Comparison of ENCODE assay signal across 8 cellular contexts in the genomic region with DNA sequence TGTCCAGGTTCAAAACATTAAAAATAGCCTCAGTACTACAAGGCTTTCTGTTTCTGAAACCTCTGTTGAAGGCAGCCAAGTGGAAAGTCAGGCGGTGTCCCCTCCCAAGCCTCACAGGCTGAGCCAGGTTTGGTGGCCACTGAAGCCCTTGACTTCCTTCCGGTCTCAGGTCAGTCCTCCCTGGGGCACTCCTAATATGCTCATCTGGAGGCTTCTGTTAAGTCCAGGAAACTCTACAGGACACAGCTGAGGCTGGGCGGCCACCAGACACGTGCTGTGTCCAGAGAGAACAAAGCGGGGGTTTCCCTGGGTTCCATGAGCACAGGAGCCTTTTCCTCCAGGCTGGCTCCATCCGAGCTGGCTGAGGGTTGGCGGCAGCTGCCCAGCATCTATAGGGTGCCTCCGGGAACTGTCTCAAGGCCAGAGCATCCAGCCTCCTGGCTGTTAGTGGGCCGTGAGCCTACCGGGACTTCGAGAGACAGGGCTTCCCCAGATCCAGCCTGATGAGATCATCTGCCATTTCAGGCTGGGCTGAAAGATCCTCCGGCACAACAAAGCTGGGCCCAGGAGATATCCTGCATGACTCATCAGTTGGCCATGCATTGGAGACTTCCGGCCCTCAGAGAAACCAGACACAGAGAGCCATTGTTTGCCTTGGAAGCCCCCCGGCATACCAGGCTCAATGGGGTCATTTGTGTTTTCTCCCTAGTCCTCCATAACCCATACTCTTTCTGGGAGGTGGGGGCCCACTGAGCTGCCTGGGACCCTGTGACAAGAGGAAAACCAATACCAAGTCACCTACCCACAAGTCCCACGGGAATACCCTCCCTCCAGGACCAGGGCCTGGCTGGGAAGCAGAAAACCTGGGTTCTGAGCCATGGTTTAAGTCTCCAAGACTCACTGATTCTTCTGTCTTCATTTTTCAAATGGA.
DNase-seq lines count a peak whose midpoint lies in the region; ATAC-seq and TF ChIP-seq lines count a peak whose summit lies in the region.

No MANE protein-coding gene starts in this region.

- H3K27me3 ChIP-seq in left lung = no peaks in the 10 kb centered on the region
- H3K27me3 ChIP-seq in testis = no peaks in the 10 kb centered on the region

- H3K4me3 ChIP-seq in choroid plexus epithelial cell (ENCODE audit: low read depth, low read length) (no peak overlapping the region), left lung (no peak overlapping the region), testis (no peak overlapping the region)

- DNase-seq in HFFc6 (peak; percentile 96), MV-4-11 (lab: John Stamatoyannopoulos, UW) (peak; percentile 43), choroid plexus epithelial cell (ENCODE audit: low read depth) (peak; percentile 99), left lung (peak; percentile 68), testis (peak; percentile 83)
- DNase-seq in activated naive CD4-positive, alpha-beta T cell treated with anti-CD3 and anti-CD28 coated beads, Interleukin-2, amount 50 U/mL, for 16 hours = no peak
- no peak for DNase-seq in natural killer cell treated with Interleukin-12 subunit alpha and Interleukin-12 subunit beta and Interleukin-15 and Interleukin-18, amount 100 ng/mL, for 72 hours (ENCODE audit: low spot score)

- H3K9me3 ChIP-seq in left lung (peaks cover 0 to 7% of the 10 kb centered on the region in 2 donors), testis (no peaks in the 10 kb centered on the region)

- no peaks in the 10 kb centered on the region for H3K9me3 Mint-ChIP-seq in HFFc6
- peaks cover 8% of the 10 kb centered on the region for H3K9me3 Mint-ChIP-seq in natural killer cell treated with Interleukin-12 subunit alpha and Interleukin-12 subunit beta and Interleukin-15 and Interleukin-18, amount 100 ng/mL, for 72 hours

- H3K27ac Mint-ChIP-seq in HFFc6 = peak overlapping the region; percentile 95
- peak overlapping the region in 1 of 2 donors; percentile 69 for H3K27ac Mint-ChIP-seq in natural killer cell treated with Interleukin-12 subunit alpha and Interleukin-12 subunit beta and Interleukin-15 and Interleukin-18, amount 100 ng/mL, for 72 hours

- H3K4me1 ChIP-seq in left lung (peaks cover 18 to 46% of the 10 kb centered on the region in 2 donors), testis (peaks cover 44% of the 10 kb centered on the region)

- WGBS in testis, 2 donors = 16 to 54% methylated on average over 6 to 15 of the region's 15 CpGs

- ATAC-seq in GM18498 (IDR thresholded peaks at IDR 0.05; ENCODE audit: unreplicated experiment) (peak; percentile 72), left lung (peak; percentile 67)
- no peak for ATAC-seq in natural killer cell treated with Interleukin-12 subunit alpha and Interleukin-12 subunit beta and Interleukin-15 and Interleukin-18, amount 100 ng/mL, for 72 hours

- no peak for TF ChIP-seq POLR2A in testis (IDR thresholded peaks at IDR 0.05)

- peak overlapping the region; percentile 75 to 76 for H3K27ac ChIP-seq in left lung
- peak overlapping the region; percentile 77 to 91 for H3K27ac ChIP-seq in testis

- no peaks in the 10 kb centered on the region for H3K36me3 ChIP-seq in left lung
- H3K36me3 ChIP-seq in testis (ENCODE audit: low read depth, missing control alignments) = no peaks in the 10 kb centered on the region

- no peak overlapping the region for H3K4me3 Mint-ChIP-seq in HFFc6
- no peak overlapping the region for H3K4me3 Mint-ChIP-seq in natural killer cell treated with Interleukin-12 subunit alpha and Interleukin-12 subunit beta and Interleukin-15 and Interleukin-18, amount 100 ng/mL, for 72 hours

- peaks cover 74% of the 10 kb centered on the region for H3K4me1 Mint-ChIP-seq in HFFc6 (ENCODE audit: low read depth)
- peaks cover 19 to 25% of the 10 kb centered on the region in 2 donors for H3K4me1 Mint-ChIP-seq in natural killer cell treated with Interleukin-12 subunit alpha and Interleukin-12 subunit beta and Interleukin-15 and Interleukin-18, amount 100 ng/mL, for 72 hours (ENCODE audit: low read depth in 2 of 2)

- H3K27me3 Mint-ChIP-seq in HFFc6 (ENCODE audit: insufficient read depth) = peaks cover 2% of the 10 kb centered on the region
- H3K27me3 Mint-ChIP-seq in natural killer cell treated with Interleukin-12 subunit alpha and Interleukin-12 subunit beta and Interleukin-15 and Interleukin-18, amount 100 ng/mL, for 72 hours = no peaks in the 10 kb centered on the region

- H3K36me3 Mint-ChIP-seq in HFFc6 (ENCODE audit: low read depth) = no peaks in the 10 kb centered on the region
- peaks cover 10% of the 10 kb centered on the region for H3K36me3 Mint-ChIP-seq in natural killer cell treated with Interleukin-12 subunit alpha and Interleukin-12 subunit beta and Interleukin-15 and Interleukin-18, amount 100 ng/mL, for 72 hours

- intact Hi-C loops in left lung (cut with DNase I) (no loop called here), testis (cut with DNase I; ENCODE audit: low total_unique reads) (no loop called here)

- TF ChIP-seq CTCF in HFFc6 (IDR thresholded peaks at IDR 0.05) = no peak
- no peak for TF ChIP-seq CTCF in choroid plexus epithelial cell (conservative IDR thresholded peaks at IDR 0.05; ENCODE audit: low read depth, low read length)
- TF ChIP-seq CTCF in left lung (IDR thresholded peaks at IDR 0.05) = no peak
- TF ChIP-seq CTCF in testis (IDR thresholded peaks at IDR 0.05) = no peak

Comparison
In these comparisons a context has a peak if more than half of its experiments do, and no peak if none do; other contexts are left out.
1. ATAC-seq: peak in GM18498 (single experiment) and left lung (single experiment); none in natural killer cell treated with Interleukin-12 subunit alpha and Interleukin-12 subunit beta and Interleukin-15 and Interleukin-18, amount 100 ng/mL, for 72 hours (0 of 2).
2. DNase-seq: peak in HFFc6 (single experiment), MV-4-11 (single experiment), choroid plexus epithelial cell (single experiment), left lung (2 of 2) and testis (single experiment); none in activated naive CD4-positive, alpha-beta T cell treated with anti-CD3 and anti-CD28 coated beads, Interleukin-2, amount 50 U/mL, for 16 hours (single experiment) and natural killer cell treated with Interleukin-12 subunit alpha and Interleukin-12 subunit beta and Interleukin-15 and Interleukin-18, amount 100 ng/mL, for 72 hours (single experiment).